Comparison of ENCODE assay signal across 27 cellular contexts in genomic region chr6:51719297-51719696, GRCh38.
"Had no signal": no experiment of that assay in that cellular context is flagged by ENCODE, and none has a peak within 500 bp of the region (broad histone marks: within the 10 kb centered on the region; RNA-seq: fewer than 3 reads in every experiment).

No MANE protein-coding gene starts in this region.

- H3K4me3 ChIP-seq: coronary artery, dorsolateral prefrontal cortex, esophagus squamous epithelium, gastrocnemius medialis, heart right ventricle, left ventricle myocardium inferior, lower lobe of right lung had no signal

- H3K27me3 ChIP-seq: esophagus squamous epithelium, gastrocnemius medialis, heart right ventricle had no signal

- H3K9me3 Mint-ChIP-seq: endodermal cell, mesothelial cell of epicardium had no signal

- ATAC-seq: esophagus mucosa; gastrocnemius medialis; heart right ventricle; left cardiac atrium; lower lobe of right lung; naive thymus-derived CD4-positive, alpha-beta T cell had no signal

- DNase-seq: dermis blood vessel endothelial cell; dorsolateral prefrontal cortex; effector CD4-positive, alpha-beta T cell; effector memory CD4-positive, alpha-beta T cell; endodermal cell; erythroblast; esophagus squamous epithelium; foreskin fibroblast; foreskin melanocyte; gastrocnemius medialis; glutamatergic neuron; head of caudate nucleus; heart right ventricle; hippocampal formation; left cardiac atrium; left ventricle myocardium inferior; lower lobe of right lung; mesenchymal stem cell; naive thymus-derived CD4-positive, alpha-beta T cell had no signal

- FAIRE-seq: colon, endometrium, islet of Langerhans, keratinocyte had no signal

- H3K4me1 ChIP-seq: esophagus squamous epithelium, gastrocnemius medialis, heart right ventricle, left ventricle myocardium inferior, lower lobe of right lung had no signal

- H3K36me3 ChIP-seq: esophagus squamous epithelium, gastrocnemius medialis, heart right ventricle, left ventricle myocardium inferior, lower lobe of right lung had no signal

- H3K36me3 Mint-ChIP-seq: mesothelial cell of epicardium; naive thymus-derived CD4-positive, alpha-beta T cell had no signal

- H3K4me1 Mint-ChIP-seq: mesothelial cell of epicardium; naive thymus-derived CD4-positive, alpha-beta T cell had no signal

- H3K9me3 ChIP-seq: esophagus squamous epithelium, gastrocnemius medialis, heart right ventricle, left ventricle myocardium inferior, lower lobe of right lung had no signal

- H3K4me3 Mint-ChIP-seq: endodermal cell; mesothelial cell of epicardium; naive thymus-derived CD4-positive, alpha-beta T cell had no signal

- H3K27ac ChIP-seq: coronary artery, dorsolateral prefrontal cortex, epithelial cell of prostate, esophagus squamous epithelium, gastrocnemius medialis, heart right ventricle, left ventricle myocardium inferior, lower lobe of right lung had no signal

- H3K27ac Mint-ChIP-seq: endodermal cell; mesothelial cell of epicardium; naive thymus-derived CD4-positive, alpha-beta T cell had no signal
